In genomic region chr1:50426702-50427085, GRCh38 we compare ENCODE assay signal across 20 cellular contexts. TPM values are rescaled to one million over a fixed set of nuclear protein-coding genes. Genes with fewer than 3 reads are reported as not detected.
DNase-seq lines count a peak whose midpoint lies in the region; TF ChIP-seq lines count a peak whose summit lies in the region.
"Had no signal": no experiment of that assay in that cellular context is flagged by ENCODE, and none has a peak within 500 bp of the region (broad histone marks: within the 10 kb centered on the region; RNA-seq: fewer than 3 reads in every experiment).

No MANE protein-coding gene starts in this region.

- H3K27me3 Mint-ChIP-seq in H9 (ENCODE audit: low read depth) (peaks cover 100% of the 10 kb centered on the region), nephron progenitor cell (ENCODE audit: low read depth, poor library complexity) (peaks cover 100% of the 10 kb centered on the region)

- no peak overlapping the region for H4K5ac ChIP-seq in H9 (ENCODE audit: insufficient read length, low read depth, low read length)

- H3K27ac Mint-ChIP-seq in H9 (no peak overlapping the region), nephron progenitor cell (no peak overlapping the region)
- H3K27ac Mint-ChIP-seq: activated T-helper 2 cell treated with anti-CD3 and anti-CD28 coated beads, Interferon-gamma antibody, Interleukin-2, Interleukin-4, amounts not matched to agents 10 μg/mL and 5 μg/mL and 100 μg/mL, durations not matched to agents 14 hours and 24 hours and 36 hours had no signal

- H3K9ac ChIP-seq in H9 (ENCODE audit: extremely low read depth, insufficient read length, low read length), result no peak overlapping the region

- no peak overlapping the region for H2BK15ac ChIP-seq in H9 (ENCODE audit: low read depth, low read length)

- peak overlapping the region; percentile 26 for H3K4me2 ChIP-seq in H9 (ENCODE audit: insufficient read depth, insufficient read length, low read length)

- no peak overlapping the region for H3T11ph ChIP-seq in H9 (ENCODE audit: low read length)

- no peaks in the 10 kb centered on the region for H3K9me3 ChIP-seq in H9 (ENCODE audit: control insufficient read depth, low read depth, low read length)
- H3K9me3 ChIP-seq: lower lobe of right lung had no signal

- H4K91ac ChIP-seq in H9 (ENCODE audit: insufficient read length, low read depth, low read length), result no peak overlapping the region

- no CpG with 5 or more reads among the region's 28 CpGs for WGBS in H9 (ENCODE audit: extremely low coverage, insufficient read length, low lambda C conversion rate)

- H4K8ac ChIP-seq in H9 (replicated peaks; ENCODE audit: insufficient read length, low read depth, low read length), result no peak overlapping the region

- H3K9me3 Mint-ChIP-seq in H9, result peaks cover 2 to 13% of the 10 kb centered on the region in 2 experiments
- H3K9me3 Mint-ChIP-seq in nephron progenitor cell, result peaks cover 10% of the 10 kb centered on the region
- H3K9me3 Mint-ChIP-seq: activated T-helper 2 cell treated with anti-CD3 and anti-CD28 coated beads, Interferon-gamma antibody, Interleukin-2, Interleukin-4, amounts not matched to agents 10 μg/mL and 5 μg/mL and 100 μg/mL, durations not matched to agents 14 hours and 24 hours and 36 hours had no signal

- peaks cover 92% of the 10 kb centered on the region for H3K27me3 ChIP-seq in H9 (ENCODE audit: insufficient read depth, low read length)

- peaks cover 19% of the 10 kb centered on the region for H3K23me2 ChIP-seq in H9 (ENCODE audit: insufficient read length, low read depth, low read length, poor library complexity, severe bottlenecking)

- H3K4me1 ChIP-seq in H9 (ENCODE audit: insufficient read depth, low read length), result peaks cover 2% of the 10 kb centered on the region; the same call in 1 of the 2 replicates

- no peak overlapping the region for H2BK120ac ChIP-seq in H9 (ENCODE audit: low read depth, low read length, poor library complexity, severe bottlenecking)

- no peak overlapping the region for H2AK5ac ChIP-seq in H9 (ENCODE audit: insufficient read length, low read length)

- H3K18ac ChIP-seq in H9 (ENCODE audit: insufficient read length, low read depth, low read length), result no peak overlapping the region

- intact Hi-C loops in head of caudate nucleus (cut with DNase I), result no loop called here

- no peaks in the 10 kb centered on the region for H4K20me1 ChIP-seq in H9 (ENCODE audit: control insufficient read depth, insufficient read depth, insufficient read length)

- H3K79me2 ChIP-seq in H9 (ENCODE audit: insufficient read depth, low read length), result no peaks in the 10 kb centered on the region

- H3K36me3 Mint-ChIP-seq in H9 (ENCODE audit: insufficient read depth in 1 of 3, low read depth in 3 of 3) (peaks cover 0 to 3% (median 2%) of the 10 kb centered on the region in 3 experiments; a peak in 3 of 7 replicates), nephron progenitor cell (ENCODE audit: low read depth) (no peaks in the 10 kb centered on the region)

- H3K23ac ChIP-seq in H9 (ENCODE audit: insufficient read length, low read depth, low read length), result no peak overlapping the region

- H3K14ac ChIP-seq in H9 (ENCODE audit: insufficient read depth, low read length), result no peak overlapping the region

- peak overlapping the region; percentile 25 for H3K4me3 ChIP-seq in coronary artery
- H3K4me3 ChIP-seq: lower lobe of right lung had no signal

- DNase-seq in COLO668 (lab: John Stamatoyannopoulos, UW; ENCODE audit: unreplicated experiment) (peak; percentile 62), H9 (no peak), coronary artery (ENCODE audit: low spot score) (no peak), nephron progenitor cell (peak; percentile 20), amniotic stem cell (lab: John Stamatoyannopoulos, UW) (no peak), CD1c-positive myeloid dendritic cell (ENCODE audit: extremely low spot score) (no peak), head of caudate nucleus (no peak)
- DNase-seq in activated naive CD4-positive, alpha-beta T cell treated with Interleukin-2 at 50 U/mL for 16 hours, result no peak
- DNase-seq: activated CD8-positive, alpha-beta T cell treated with anti-CD3 and anti-CD28 coated beads, Interleukin-2, amount 10 ng/mL, durations not matched to agents 7 days and 5 days; erythroblast; lower lobe of right lung; NCI-H446 treated with DMSO at 0.1 percent for 48 hours; SIG-M5; stimulated activated CD4-positive, alpha-beta T cell treated with anti-CD3 and anti-CD28 coated beads, Interleukin-4, amount 100 ng/mL, for 24 hours; T-helper 17 cell had no signal

- H3K27ac ChIP-seq in H9 (ENCODE audit: insufficient read length, low read depth, low read length) (no peak overlapping the region), coronary artery (no peak overlapping the region)
- H3K27ac ChIP-seq: lower lobe of right lung, VCaP had no signal

- peaks cover 40 to 62% of the 10 kb centered on the region in 2 experiments for H3K4me1 Mint-ChIP-seq in H9
- peaks cover 30% of the 10 kb centered on the region for H3K4me1 Mint-ChIP-seq in nephron progenitor cell

- H2AFZ ChIP-seq in H9 (ENCODE audit: low read length), result no peak overlapping the region

- no peak overlapping the region for H2BK20ac ChIP-seq in H9 (ENCODE audit: low read depth, low read length, poor library complexity, severe bottlenecking)

- H2BK12ac ChIP-seq in H9 (ENCODE audit: insufficient read length, low read depth, low read length), result no peak overlapping the region

- no peak overlapping the region for H2BK5ac ChIP-seq in H9 (ENCODE audit: insufficient read length, low read length)

- H3K79me1 ChIP-seq in H9 (ENCODE audit: insufficient read depth, low read depth, low read length, poor library complexity, severe bottlenecking), result no peaks in the 10 kb centered on the region

- H3K56ac ChIP-seq in H9 (ENCODE audit: insufficient read length, low read depth, low read length), result no peak overlapping the region

- H3K4me3 Mint-ChIP-seq in H9, result no peak overlapping the region
- H3K4me3 Mint-ChIP-seq in nephron progenitor cell, result no peak overlapping the region

- TF ChIP-seq CTCF in H9 (conservative IDR thresholded peaks at IDR 0.05) (no peak), coronary artery (IDR thresholded peaks at IDR 0.05) (no peak), nephron progenitor cell (IDR thresholded peaks at IDR 0.05) (no peak)

- H3K4ac ChIP-seq in H9 (ENCODE audit: low read depth, low read length), result no peak overlapping the region

RNA-seq across cellular contexts. Expression of gene DMRTA2, which starts 3.5 kb away (rescaled TPM):
- 0.07 and 0.11 TPM in 2 replicates for total RNA-seq in H9 (2021)
- total RNA-seq: activated CD8-positive, alpha-beta T cell treated with anti-CD3 and anti-CD28 coated beads, Interleukin-2, amount 10 ng/mL, durations not matched to agents 7 days and 5 days; activated T-helper 2 cell treated with anti-CD3 and anti-CD28 coated beads, Interferon-gamma antibody, Interleukin-2, Interleukin-4, amounts not matched to agents 10 μg/mL and 5 μg/mL and 100 μg/mL, durations not matched to agents 14 hours and 24 hours and 36 hours; dermis microvascular lymphatic vessel endothelial cell; HepG2; lower lobe of right lung; MCF 10A; T-helper 17 cell had no signal

Comparison
In these comparisons a context has a peak if more than half of its experiments do, and no peak if none do; other contexts are left out.
1. DNase-seq: peak in COLO668 (single experiment) and nephron progenitor cell (single experiment); none in H9 (single experiment), coronary artery (single experiment), amniotic stem cell (single experiment), CD1c-positive myeloid dendritic cell (single experiment), activated naive CD4-positive, alpha-beta T cell treated with Interleukin-2 at 50 U/mL for 16 hours (single experiment) and head of caudate nucleus (0 of 42).